Comparison of ENCODE assay signal across 1 cellular context in the genomic region with DNA sequence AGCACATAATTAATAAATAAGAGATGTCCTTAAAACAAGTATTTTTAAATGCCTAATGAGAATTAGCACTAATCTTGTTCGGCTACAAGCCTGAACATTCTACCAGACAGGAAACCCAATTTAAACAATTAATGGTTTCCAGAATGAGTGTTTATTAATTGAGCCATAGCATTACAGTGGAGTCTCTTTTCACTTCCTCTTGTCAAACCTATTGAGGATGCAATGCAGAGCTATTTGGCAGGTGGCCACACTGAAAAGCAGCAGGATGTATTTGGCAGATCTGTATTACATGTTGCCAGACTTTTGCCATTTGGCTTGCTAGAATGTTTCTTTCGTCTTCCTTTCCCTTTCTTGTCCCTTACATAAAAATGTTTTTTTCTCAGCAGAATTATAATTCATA.
A peak's percentile ranks its signal among the peaks of the same experiment; 100 is the strongest.
TF ChIP-seq lines count a peak whose summit lies in the region.

No MANE protein-coding gene starts in this region.

TF ChIP-seq in GM12878, 131 proteins besides CTCF, POLR2A, EP300 and RAD21 (continued from another document and continues in another):
- TF ChIP-seq PRDM15 (CRISPR knock-in tag; IDR thresholded peaks at IDR 0.05) (no peak), NBN (IDR thresholded peaks at IDR 0.05) (no peak), ZNF217 (IDR thresholded peaks at IDR 0.05) (0 out of 2 replicates have a peak, but pooled peaks have one; percentile 34), JUNB (IDR thresholded peaks at IDR 0.05) (0 out of 2 replicates have a peak, but pooled peaks have one; percentile 35), MYB (IDR thresholded peaks at IDR 0.05; ENCODE audit: borderline replicate concordance, low read depth, low read length) (no peak), BCL11A (IDR thresholded peaks at IDR 0.05; ENCODE audit: low read depth, low read length) (peak; percentile 91), POLR2AphosphoS5 (IDR thresholded peaks at IDR 0.05; ENCODE audit: low read length) (no peak), RUNX3 (IDR thresholded peaks at IDR 0.05; ENCODE audit: low read length) (peak; percentile 47), HDAC2 (IDR thresholded peaks at IDR 0.05) (no peak), SMAD1 (IDR thresholded peaks at IDR 0.05; ENCODE audit: low read depth, partially characterized antibody) (peak; percentile 62), SPI1 (IDR thresholded peaks at IDR 0.05; ENCODE audit: borderline replicate concordance, insufficient read depth, low read depth, low read length) (peak; percentile 94), KAT2A (conservative IDR thresholded peaks at IDR 0.05; ENCODE audit: control insufficient read depth, low read depth, low read length) (no peak), FOXM1 (IDR thresholded peaks at IDR 0.05; ENCODE audit: low read depth, low read length) (0 out of 2 replicates have a peak, but pooled peaks have one; percentile 22), ZZZ3 (IDR thresholded peaks at IDR 0.05; ENCODE audit: control insufficient read depth, insufficient read length, low read depth) (no peak), ZNF592 (IDR thresholded peaks at IDR 0.05) (no peak), ESRRA (IDR thresholded peaks at IDR 0.05; ENCODE audit: low read length) (no peak), ATF7 (IDR thresholded peaks at IDR 0.05; ENCODE audit: low read depth) (peak; percentile 45; the same call in 1 of the 2 replicates), ZBTB4 (CRISPR knock-in tag; IDR thresholded peaks at IDR 0.05) (no peak), BCL3 (IDR thresholded peaks at IDR 0.05; ENCODE audit: borderline replicate concordance, insufficient read depth, low read depth, low read length, poor library complexity, severe bottlenecking) (no peak), ZBED1 (IDR thresholded peaks at IDR 0.05; ENCODE audit: borderline replicate concordance) (no peak), CBFB (IDR thresholded peaks at IDR 0.05; ENCODE audit: low read depth) (no peak), EED (IDR thresholded peaks at IDR 0.05; ENCODE audit: low read depth) (0 out of 2 replicates have a peak, but pooled peaks have one; percentile 16), IKZF1 (conservative IDR thresholded peaks at IDR 0.05) (peak; percentile 60; the same call in 1 of the 2 replicates), STAT1 (conservative IDR thresholded peaks at IDR 0.05) (no peak), BMI1 (IDR thresholded peaks at IDR 0.05; ENCODE audit: borderline replicate concordance) (peak; percentile 76), ZSCAN29 (IDR thresholded peaks at IDR 0.05) (no peak), ETV6 (conservative IDR thresholded peaks at IDR 0.05 in 1 of 2, IDR thresholded peaks at IDR 0.05 in 1 of 2; ENCODE audit: borderline replicate concordance in 1 of 2, low read depth in 1 of 2) (no peak), SKIL (IDR thresholded peaks at IDR 0.05; ENCODE audit: low read depth, poor library complexity, severe bottlenecking) (peak; percentile 65), DPF2 (IDR thresholded peaks at IDR 0.05) (peak; percentile 96), CEBPB (IDR thresholded peaks at IDR 0.05; ENCODE audit: borderline replicate concordance in 1 of 2, low read depth in 2 of 2, low read length in 2 of 2) (no peak), E4F1 (IDR thresholded peaks at IDR 0.05; ENCODE audit: borderline replicate concordance, partially characterized antibody) (no peak), ZNF24 (IDR thresholded peaks at IDR 0.05) (0 out of 2 replicates have a peak, but pooled peaks have one; percentile 40), LARP7 (IDR thresholded peaks at IDR 0.05) (no peak), SREBF1 (IDR thresholded peaks at IDR 0.05; ENCODE audit: low read length) (no peak), IRF4 (IDR thresholded peaks at IDR 0.05; ENCODE audit: low read depth, low read length) (0 out of 2 replicates have a peak, but pooled peaks have one; percentile 62), BRCA1 (IDR thresholded peaks at IDR 0.05; ENCODE audit: low read depth, low read length) (no peak)
- TF ChIP-seq, protein P1, sequence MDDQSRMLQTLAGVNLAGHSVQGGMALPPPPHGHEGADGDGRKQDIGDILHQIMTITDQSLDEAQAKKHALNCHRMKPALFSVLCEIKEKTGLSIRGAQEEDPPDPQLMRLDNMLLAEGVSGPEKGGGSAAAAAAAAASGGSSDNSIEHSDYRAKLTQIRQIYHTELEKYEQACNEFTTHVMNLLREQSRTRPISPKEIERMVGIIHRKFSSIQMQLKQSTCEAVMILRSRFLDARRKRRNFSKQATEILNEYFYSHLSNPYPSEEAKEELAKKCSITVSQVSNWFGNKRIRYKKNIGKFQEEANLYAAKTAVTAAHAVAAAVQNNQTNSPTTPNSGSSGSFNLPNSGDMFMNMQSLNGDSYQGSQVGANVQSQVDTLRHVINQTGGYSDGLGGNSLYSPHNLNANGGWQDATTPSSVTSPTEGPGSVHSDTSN (IDR thresholded peaks at IDR 0.05; ENCODE audit: insufficient replicate concordance, low read depth, low read length) = no peak
